ENCODE assay signal across 19 cellular contexts in the genomic region with DNA sequence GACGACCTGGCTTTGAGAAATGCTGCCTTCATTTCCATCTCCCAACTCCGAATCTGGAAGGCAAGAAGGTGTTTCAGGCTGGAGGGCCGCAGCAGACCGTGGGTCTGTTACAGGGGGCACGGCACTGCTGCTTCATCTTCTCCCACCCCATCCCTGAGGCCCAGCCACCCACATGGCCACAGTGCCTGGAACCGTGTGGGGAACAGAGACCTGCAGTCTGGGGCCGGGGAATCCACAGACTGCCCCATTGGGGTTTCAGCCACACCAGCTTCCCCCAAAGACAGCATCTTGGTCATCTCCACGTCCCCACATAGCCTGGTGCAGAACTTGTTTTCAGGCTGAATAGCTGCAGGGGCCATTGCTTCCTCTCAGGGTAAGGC.
"Had no signal": no experiment of that assay in that cellular context is flagged by ENCODE, and none has a peak within 500 bp of the region (broad histone marks: within the 10 kb centered on the region; RNA-seq: fewer than 3 reads in every experiment).

No MANE protein-coding gene starts in this region.

- H3K27ac Mint-ChIP-seq: activated naive CD8-positive, alpha-beta T cell treated with anti-CD3 and anti-CD28 coated beads, Interleukin-2, amount 10 ng/mL, durations not matched to agents 7 days and 5 days; effector memory CD8-positive, alpha-beta T cell; progenitor cell of endocrine pancreas had no signal

- H3K36me3 ChIP-seq: right atrium auricular region, transverse colon had no signal

- H3K4me3 ChIP-seq: coronary artery, right atrium auricular region, smooth muscle cell, transverse colon had no signal

- DNase-seq: activated CD4-positive, alpha-beta T cell treated with anti-CD3 and anti-CD28 coated beads, Interleukin-2, amount 50 U/mL, for 1 hour; activated CD8-positive, alpha-beta memory T cell treated with anti-CD3 and anti-CD28 coated beads for 24 hours; activated naive CD4-positive, alpha-beta T cell; activated naive CD8-positive, alpha-beta T cell treated with anti-CD3 and anti-CD28 coated beads, Interleukin-2, amount 10 ng/mL, durations not matched to agents 7 days and 5 days; effector memory CD8-positive, alpha-beta T cell; head of caudate nucleus; left cardiac atrium; mammary epithelial cell; naive B cell; stimulated activated naive CD8-positive, alpha-beta T cell treated with anti-CD3 and anti-CD28 coated beads, Interleukin-15, Interleukin-2, amounts not matched to agents 100 U/mL and 50 U/mL, for 24 hours; T-helper 9 cell; transverse colon had no signal

- H3K36me3 Mint-ChIP-seq: activated naive CD8-positive, alpha-beta T cell treated with anti-CD3 and anti-CD28 coated beads, Interleukin-2, amount 10 ng/mL, durations not matched to agents 7 days and 5 days; brain; naive B cell had no signal

- H3K27ac ChIP-seq: coronary artery, right atrium auricular region, transverse colon had no signal

- H3K4me2 ChIP-seq: smooth muscle cell had no signal

- H3K27me3 ChIP-seq: right atrium auricular region had no signal

- H3K4me3 Mint-ChIP-seq: activated naive CD8-positive, alpha-beta T cell treated with anti-CD3 and anti-CD28 coated beads, Interleukin-2, amount 10 ng/mL, durations not matched to agents 7 days and 5 days; central memory CD8-positive, alpha-beta T cell had no signal

- H3K4me1 Mint-ChIP-seq: central memory CD8-positive, alpha-beta T cell had no signal

- H3K9me3 ChIP-seq: right atrium auricular region, transverse colon had no signal

- ATAC-seq: activated CD4-positive, CD25-positive, alpha-beta regulatory T cell treated with anti-CD3 and anti-CD28 coated beads, Interleukin-2, amount 50 U/mL, for 24 hours; effector memory CD8-positive, alpha-beta T cell; left cardiac atrium; stimulated activated naive CD8-positive, alpha-beta T cell treated with anti-CD3 and anti-CD28 coated beads, Interleukin-15, Interleukin-2, amounts not matched to agents 100 U/mL and 50 U/mL, for 24 hours had no signal

- H3K9me3 Mint-ChIP-seq: activated naive CD8-positive, alpha-beta T cell treated with anti-CD3 and anti-CD28 coated beads, Interleukin-2, amount 10 ng/mL, durations not matched to agents 7 days and 5 days; central memory CD8-positive, alpha-beta T cell; effector memory CD8-positive, alpha-beta T cell had no signal
